21 cellular contexts compared by ENCODE assay signal in genomic region chr2:152454391-152454790, GRCh38.
"Had no signal": no experiment of that assay in that cellular context is flagged by ENCODE, and none has a peak within 500 bp of the region (broad histone marks: within the 10 kb centered on the region; RNA-seq: fewer than 3 reads in every experiment).

No MANE protein-coding gene starts in this region.

- FAIRE-seq: keratinocyte, urothelium cell line had no signal

- H3K4me1 Mint-ChIP-seq: activated CD4-positive, alpha-beta memory T cell treated with anti-CD3 and anti-CD28 coated beads, Interleukin-2, amount 10 ng/mL, durations not matched to agents 7 days and 5 days; activated naive CD4-positive, alpha-beta T cell treated with anti-CD3 and anti-CD28 coated beads, Interleukin-2, amount 50 U/mL, for 24 hours; stimulated activated naive CD8-positive, alpha-beta T cell treated with anti-CD3 and anti-CD28 coated beads, Interleukin-15, amount 100 ng/mL, for 72 hours had no signal

- H3K4me3 ChIP-seq: adrenal gland, gastroesophageal sphincter, left ventricle myocardium inferior, thyroid gland had no signal

- ATAC-seq: effector memory CD8-positive, alpha-beta T cell; gastroesophageal sphincter; natural killer cell treated with Interleukin-12 subunit alpha and Interleukin-12 subunit beta and Interleukin-15 and Interleukin-18, amount 100 ng/mL, for 72 hours; stimulated activated naive CD8-positive, alpha-beta T cell treated with anti-CD3 and anti-CD28 coated beads, Interleukin-15, amount 100 ng/mL, for 72 hours had no signal

- H3K9me3 ChIP-seq: adrenal gland, gastroesophageal sphincter, left ventricle myocardium inferior, thyroid gland had no signal

- H3K9me3 Mint-ChIP-seq: activated CD4-positive, alpha-beta memory T cell treated with anti-CD3 and anti-CD28 coated beads, Interleukin-2, amount 10 ng/mL, durations not matched to agents 7 days and 5 days; activated naive CD4-positive, alpha-beta T cell treated with anti-CD3 and anti-CD28 coated beads, Interleukin-2, amount 50 U/mL, for 24 hours; dendritic cell treated with granulocyte-macrophage colony-stimulating factor and Interleukin-4, amounts not matched to agents 40 ng/mL and 50 ng/mL, for 4 days; natural killer cell treated with Interleukin-12 subunit alpha and Interleukin-12 subunit beta and Interleukin-15 and Interleukin-18, amount 100 ng/mL, for 72 hours; stimulated activated naive CD8-positive, alpha-beta T cell treated with anti-CD3 and anti-CD28 coated beads, Interleukin-15, amount 100 ng/mL, for 72 hours had no signal

- DNase-seq: activated CD4-positive, alpha-beta memory T cell treated with anti-CD3 and anti-CD28 coated beads, Interleukin-2, amount 10 ng/mL, durations not matched to agents 7 days and 5 days; activated CD4-positive, alpha-beta T cell treated with anti-CD3 and anti-CD28 coated beads for 4 hours; activated effector memory CD4-positive, alpha-beta T cell treated with anti-CD3 and anti-CD28 coated beads, Interleukin-2, amount 50 U/mL, for 16 hours; activated T-cell treated with anti-CD3 and anti-CD28 coated beads, Interleukin-2, amount 50 U/mL, for 48 hours; adrenal gland; brain microvascular endothelial cell; cerebellar nuclear complex; effector memory CD8-positive, alpha-beta T cell; erythroblast; left ventricle myocardium inferior; stimulated activated CD4-positive, alpha-beta T cell treated with anti-CD3 and anti-CD28 coated beads, Interleukin-1b, Interleukin-23, amount 100 ng/mL, for 48 hours; stimulated activated naive CD8-positive, alpha-beta T cell treated with anti-CD3 and anti-CD28 coated beads, Interleukin-15, amount 100 ng/mL, for 72 hours; T1000; thyroid gland had no signal

- H3K4me3 Mint-ChIP-seq: activated CD4-positive, alpha-beta memory T cell treated with anti-CD3 and anti-CD28 coated beads, Interleukin-2, amount 10 ng/mL, durations not matched to agents 7 days and 5 days; activated naive CD4-positive, alpha-beta T cell treated with anti-CD3 and anti-CD28 coated beads, Interleukin-2, amount 50 U/mL, for 24 hours; dendritic cell treated with granulocyte-macrophage colony-stimulating factor and Interleukin-4, amounts not matched to agents 40 ng/mL and 50 ng/mL, for 4 days; effector memory CD8-positive, alpha-beta T cell; natural killer cell treated with Interleukin-12 subunit alpha and Interleukin-12 subunit beta and Interleukin-15 and Interleukin-18, amount 100 ng/mL, for 72 hours; stimulated activated naive CD8-positive, alpha-beta T cell treated with anti-CD3 and anti-CD28 coated beads, Interleukin-15, amount 100 ng/mL, for 72 hours had no signal

- H3K36me3 Mint-ChIP-seq: activated naive CD4-positive, alpha-beta T cell treated with anti-CD3 and anti-CD28 coated beads, Interleukin-2, amount 50 U/mL, for 24 hours; natural killer cell treated with Interleukin-12 subunit alpha and Interleukin-12 subunit beta and Interleukin-15 and Interleukin-18, amount 100 ng/mL, for 72 hours had no signal

- H3K27ac ChIP-seq: adrenal gland, brain microvascular endothelial cell, gastroesophageal sphincter, left ventricle myocardium inferior, VCaP had no signal

- H3K27me3 ChIP-seq: adrenal gland, brain microvascular endothelial cell, gastroesophageal sphincter, thyroid gland had no signal

- H3K36me3 ChIP-seq: adrenal gland, brain microvascular endothelial cell, gastroesophageal sphincter, left ventricle myocardium inferior, thyroid gland had no signal

- H3K27ac Mint-ChIP-seq: activated CD4-positive, alpha-beta memory T cell treated with anti-CD3 and anti-CD28 coated beads, Interleukin-2, amount 10 ng/mL, durations not matched to agents 7 days and 5 days; activated naive CD4-positive, alpha-beta T cell treated with anti-CD3 and anti-CD28 coated beads, Interleukin-2, amount 50 U/mL, for 24 hours; dendritic cell treated with granulocyte-macrophage colony-stimulating factor and Interleukin-4, amounts not matched to agents 40 ng/mL and 50 ng/mL, for 4 days; effector memory CD8-positive, alpha-beta T cell; natural killer cell treated with Interleukin-12 subunit alpha and Interleukin-12 subunit beta and Interleukin-15 and Interleukin-18, amount 100 ng/mL, for 72 hours had no signal
